Comparison of ENCODE assay signal across 24 cellular contexts in the genomic region with DNA sequence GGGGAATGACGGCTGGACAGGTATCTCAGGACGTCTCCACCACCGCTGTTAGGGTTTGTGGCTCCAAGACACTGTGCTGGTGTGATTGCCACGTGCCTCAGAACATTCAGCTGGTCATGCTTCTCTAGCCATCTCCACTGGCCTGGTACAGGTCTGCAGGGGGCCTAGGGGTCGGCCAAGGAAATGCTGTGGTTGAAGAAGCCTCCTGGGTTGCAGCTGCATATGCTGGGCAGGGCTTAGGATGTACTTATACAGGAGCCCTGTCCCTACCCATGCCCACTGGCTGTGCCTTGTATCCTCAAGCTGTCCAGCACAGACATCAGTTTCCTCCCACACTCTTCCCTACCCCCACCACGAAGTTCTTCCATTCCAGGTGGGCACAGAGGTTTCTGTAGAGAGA.
A peak's percentile ranks its signal among the peaks of the same experiment; 100 is the strongest.
DNase-seq lines count a peak whose midpoint lies in the region; ATAC-seq, FAIRE-seq and TF ChIP-seq lines count a peak whose summit lies in the region.
"Had no signal": no experiment of that assay in that cellular context is flagged by ENCODE, and none has a peak within 500 bp of the region (broad histone marks: within the 10 kb centered on the region; RNA-seq: fewer than 3 reads in every experiment).

No MANE protein-coding gene starts in this region.

- H3K36me3 Mint-ChIP-seq in GM23338 (ENCODE audit: low read depth) (no peaks in the 10 kb centered on the region), osteocyte (ENCODE audit: unreplicated experiment) (peaks cover 3% of the 10 kb centered on the region)
- H3K36me3 Mint-ChIP-seq: CD14-positive monocyte; CD8-positive, alpha-beta memory T cell had no signal

- H3K9me2 ChIP-seq in GM23338 (ENCODE audit: insufficient read depth) = peaks cover 5% of the 10 kb centered on the region; the same call in 1 of the 2 replicates

- H4K20me1 ChIP-seq in GM23338 (replicated peaks; ENCODE audit: insufficient read depth) = no peaks in the 10 kb centered on the region
- H4K20me1 ChIP-seq: BLaER1 treated with 17β-estradiol and CSF1 and Interleukin-3, amounts not matched to agents 10 nM and 100 nM had no signal

- H3K27me3 Mint-ChIP-seq in GM23338 (ENCODE audit: insufficient read depth, low read depth, poor library complexity) = peaks cover 9% of the 10 kb centered on the region
- peaks cover 8% of the 10 kb centered on the region for H3K27me3 Mint-ChIP-seq in osteocyte (ENCODE audit: unreplicated experiment)
- H3K27me3 Mint-ChIP-seq: CD4-positive, alpha-beta T cell had no signal

- ATAC-seq in GM23338 = no peak
- ATAC-seq in HG02759 (IDR thresholded peaks at IDR 0.05; ENCODE audit: unreplicated experiment) = no peak
- ATAC-seq in HG03439 (IDR thresholded peaks at IDR 0.05; ENCODE audit: unreplicated experiment) = no peak

- H3K4me2 ChIP-seq in GM23338 = no peak overlapping the region
- H3K4me2 ChIP-seq: A549; BLaER1 treated with 17β-estradiol and CSF1 and Interleukin-3, amounts not matched to agents 10 nM and 100 nM had no signal

- intact Hi-C loops in posterior vena cava (cut with DNase I) = no loop called here

- no peak overlapping the region for H3K27ac ChIP-seq in GM23338 (ENCODE audit: low read depth)
- H3K27ac ChIP-seq: A549; BLaER1 treated with 17β-estradiol and CSF1 and Interleukin-3, amounts not matched to agents 10 nM and 100 nM had no signal

- H3K4me3 Mint-ChIP-seq in GM23338 = no peak overlapping the region
- H3K4me3 Mint-ChIP-seq in osteocyte (ENCODE audit: unreplicated experiment) = no peak overlapping the region
- H3K4me3 Mint-ChIP-seq: CD14-positive monocyte; CD4-positive, alpha-beta T cell; CD8-positive, alpha-beta memory T cell had no signal

- peak; percentile 32 for FAIRE-seq in bronchial epithelial cell (lab: Jason Lieb, UNC)
- FAIRE-seq: A549, D721Med, GM12891, GM18507, GM19239 had no signal

- H3K27me3 ChIP-seq in GM23338 (ENCODE audit: insufficient read depth) = no peaks in the 10 kb centered on the region
- H3K27me3 ChIP-seq in bronchial epithelial cell (ENCODE audit: control insufficient read depth, insufficient read depth, low read length) = no peaks in the 10 kb centered on the region
- H3K27me3 ChIP-seq: BE2C; BLaER1 treated with 17β-estradiol and CSF1 and Interleukin-3, amounts not matched to agents 10 nM and 100 nM had no signal

- no peak for DNase-seq in GM23338 (ENCODE audit: low spot score)
- no peak for DNase-seq in bronchial epithelial cell (ENCODE audit: low read depth)
- DNase-seq in osteocyte (ENCODE audit: extremely low spot score, unreplicated experiment) = peak; percentile 80
- DNase-seq in posterior vena cava (ENCODE audit: low spot score) = no peak
- DNase-seq: 8988T; ACHN; AML-193; BE2C; CD4-positive, alpha-beta T cell; CD8-positive, alpha-beta memory T cell; DMS 273 treated with DMSO at 0.1 percent for 48 hours; DMS79; GF-D8; GOT3; HCEC 1CT had no signal

- H3K79me2 ChIP-seq in GM23338 (replicated peaks; ENCODE audit: insufficient read depth) = no peaks in the 10 kb centered on the region

- no peaks in the 10 kb centered on the region for H3K4me1 ChIP-seq in GM23338 (ENCODE audit: insufficient read depth)
- H3K4me1 ChIP-seq: A549, BE2C had no signal

- H3F3A ChIP-seq in GM23338 (replicated peaks; ENCODE audit: low read depth) = no peaks in the 10 kb centered on the region

- H3K36me3 ChIP-seq in GM23338 (ENCODE audit: insufficient read depth) (no peaks in the 10 kb centered on the region), bronchial epithelial cell (ENCODE audit: control insufficient read depth, insufficient read depth, low read length) (no peaks in the 10 kb centered on the region)
- H3K36me3 ChIP-seq: BE2C; BLaER1 treated with 17β-estradiol and CSF1 and Interleukin-3, amounts not matched to agents 10 nM and 100 nM had no signal

- H3K9me3 Mint-ChIP-seq in GM23338 (peaks cover 14% of the 10 kb centered on the region), osteocyte (ENCODE audit: unreplicated experiment) (peaks cover 8% of the 10 kb centered on the region)
- H3K9me3 Mint-ChIP-seq: CD4-positive, alpha-beta T cell had no signal

- 0 out of 2 replicates have a peak overlapping the region, but pooled peaks have one; percentile 76 for H2AFZ ChIP-seq in GM23338

- no peak overlapping the region for H3K27ac Mint-ChIP-seq in GM23338
- no peak overlapping the region for H3K27ac Mint-ChIP-seq in osteocyte (ENCODE audit: unreplicated experiment)
- H3K27ac Mint-ChIP-seq: CD14-positive monocyte; CD4-positive, alpha-beta T cell; CD8-positive, alpha-beta memory T cell had no signal

- H3K4me3 ChIP-seq in GM23338 (no peak overlapping the region), bronchial epithelial cell (ENCODE audit: low read depth, low read length) (no peak overlapping the region)
- H3K4me3 ChIP-seq: A549; BLaER1 treated with 17β-estradiol and CSF1 and Interleukin-3, amounts not matched to agents 10 nM and 100 nM had no signal

- TF ChIP-seq CTCF in GM23338 (conservative IDR thresholded peaks at IDR 0.05; ENCODE audit: low read depth in 2 of 2) (no peak), bronchial epithelial cell (IDR thresholded peaks at IDR 0.05; ENCODE audit: insufficient read depth, low read length, severe bottlenecking) (no peak), osteocyte (IDR thresholded peaks at IDR 0.05) (no peak)

- H3K4me1 Mint-ChIP-seq in GM23338 (no peaks in the 10 kb centered on the region), osteocyte (ENCODE audit: unreplicated experiment) (peaks cover 4% of the 10 kb centered on the region)
- H3K4me1 Mint-ChIP-seq: CD14-positive monocyte; CD8-positive, alpha-beta memory T cell had no signal

TF ChIP-seq in GM23338, 12 proteins besides CTCF, POLR2A, EP300 and RAD21 (continues in another document):
- no peak for TF ChIP-seq EZH2 (IDR thresholded peaks at IDR 0.05; ENCODE audit: low read depth, unreplicated experiment)
- TF ChIP-seq, protein P1, sequence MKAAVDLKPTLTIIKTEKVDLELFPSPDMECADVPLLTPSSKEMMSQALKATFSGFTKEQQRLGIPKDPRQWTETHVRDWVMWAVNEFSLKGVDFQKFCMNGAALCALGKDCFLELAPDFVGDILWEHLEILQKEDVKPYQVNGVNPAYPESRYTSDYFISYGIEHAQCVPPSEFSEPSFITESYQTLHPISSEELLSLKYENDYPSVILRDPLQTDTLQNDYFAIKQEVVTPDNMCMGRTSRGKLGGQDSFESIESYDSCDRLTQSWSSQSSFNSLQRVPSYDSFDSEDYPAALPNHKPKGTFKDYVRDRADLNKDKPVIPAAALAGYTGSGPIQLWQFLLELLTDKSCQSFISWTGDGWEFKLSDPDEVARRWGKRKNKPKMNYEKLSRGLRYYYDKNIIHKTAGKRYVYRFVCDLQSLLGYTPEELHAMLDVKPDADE (IDR thresholded peaks at IDR 0.05) = no peak
- TF ChIP-seq ZNF114 (CRISPR knock-in tag; IDR thresholded peaks at IDR 0.05) = no peak
